In the genomic region with DNA sequence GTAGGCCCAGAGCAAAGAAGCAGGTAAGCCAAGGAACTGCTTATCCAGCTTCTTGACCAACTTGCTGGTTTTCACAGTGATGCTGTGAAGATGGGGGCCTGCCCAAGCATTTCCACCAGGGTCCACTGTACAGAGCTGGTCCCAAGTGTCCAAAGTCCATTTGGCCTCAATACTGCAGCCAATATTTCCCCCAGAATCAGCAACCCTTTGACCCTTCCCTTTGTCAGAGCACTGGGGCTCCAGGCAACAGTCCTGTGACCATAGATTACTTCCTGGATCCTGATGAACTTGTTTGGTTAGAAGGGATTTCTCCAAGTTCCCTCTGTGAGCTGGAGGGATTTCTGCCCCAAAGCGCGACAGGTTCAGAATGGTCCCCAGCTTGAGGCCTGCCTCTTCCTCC, we compare ENCODE assay signal across 33 cellular contexts. TPM values are rescaled to one million over a fixed set of nuclear protein-coding genes. Genes with fewer than 3 reads are reported as not detected.
"Had no signal": no experiment of that assay in that cellular context is flagged by ENCODE, and none has a peak within 500 bp of the region (broad histone marks: within the 10 kb centered on the region; RNA-seq: fewer than 3 reads in every experiment).

No MANE protein-coding gene starts in this region.

- H3K27ac Mint-ChIP-seq: activated CD4-positive, alpha-beta T cell treated with anti-CD3 and anti-CD28 coated beads, Interleukin-2, amount 10 ng/mL, durations not matched to agents 24 days and 14 days; activated T-helper 1 cell treated with anti-CD3 and anti-CD28 coated beads, Interleukin-12 subunit alpha, Interleukin-12 subunit beta, Interleukin-2, Interleukin-4 antibody, amounts not matched to agents 30 ng/mL and 10 ng/mL and 1 ng/mL, durations not matched to agents 14 hours and 24 hours and 36 hours; T-cell had no signal

- H3K27me3 ChIP-seq: brain microvascular endothelial cell, MG63, SJSA1 had no signal

- DNase-seq: activated CD4-positive, alpha-beta T cell treated with anti-CD3 and anti-CD28 coated beads, Interleukin-2, amount 10 ng/mL, durations not matched to agents 24 days and 14 days; activated CD4-positive, alpha-beta T cell treated with anti-CD3 and anti-CD28 coated beads, Interleukin-2, amount 50 U/mL, for 48 hours; activated CD4-positive, CD25-positive, alpha-beta regulatory T cell; activated effector memory CD4-positive, alpha-beta T cell treated with Interleukin-2 at 50 U/mL for 16 hours; activated naive CD4-positive, alpha-beta T cell treated with anti-CD3 and anti-CD28 coated beads, Interleukin-2, amount 50 U/mL, for 16 hours; activated naive CD8-positive, alpha-beta T cell treated with anti-CD3 and anti-CD28 coated beads for 36 hours; activated T-cell treated with anti-CD3 and anti-CD28 coated beads, Interleukin-2, amount 50 U/mL, for 1 hour; amniotic stem cell; aorta; brain microvascular endothelial cell; Kasumi-1; KG1; MG63; NCI-H1048; NCI-H146; NCI-H187; NCI-H2029 treated with DMSO at 0.1 percent for 48 hours; NCI-H2171 treated with DMSO at 0.1 percent for 48 hours; NCI-H2227 treated with DMSO at 0.1 percent for 48 hours; NCI-H446 treated with DMSO at 0.1 percent for 48 hours; NCI-H524; NCI-H69; SHP77 treated with DMSO at 0.1 percent for 48 hours; SK-N-SH; T-cell; T-helper 2 cell; T-helper 9 cell; WERI-Rb-1 had no signal

- H3K27me3 Mint-ChIP-seq: activated CD4-positive, alpha-beta T cell treated with anti-CD3 and anti-CD28 coated beads, Interleukin-2, amount 10 ng/mL, durations not matched to agents 24 days and 14 days; activated naive CD8-positive, alpha-beta T cell treated with anti-CD3 and anti-CD28 coated beads for 36 hours; central memory CD8-positive, alpha-beta T cell; T-cell had no signal

- H3K4me1 ChIP-seq: SJSA1 had no signal

- H3K9me3 ChIP-seq: MG63, SJSA1, SK-N-SH had no signal

- H3K9me3 Mint-ChIP-seq: activated CD4-positive, alpha-beta T cell treated with anti-CD3 and anti-CD28 coated beads, Interleukin-2, amount 10 ng/mL, durations not matched to agents 24 days and 14 days; activated naive CD8-positive, alpha-beta T cell treated with anti-CD3 and anti-CD28 coated beads for 36 hours; activated T-helper 1 cell treated with anti-CD3 and anti-CD28 coated beads, Interleukin-12 subunit alpha, Interleukin-12 subunit beta, Interleukin-2, Interleukin-4 antibody, amounts not matched to agents 30 ng/mL and 10 ng/mL and 1 ng/mL, durations not matched to agents 14 hours and 24 hours and 36 hours; central memory CD8-positive, alpha-beta T cell; T-cell had no signal

- H3K4me3 Mint-ChIP-seq: activated CD4-positive, alpha-beta T cell treated with anti-CD3 and anti-CD28 coated beads, Interleukin-2, amount 10 ng/mL, durations not matched to agents 24 days and 14 days; activated naive CD8-positive, alpha-beta T cell treated with anti-CD3 and anti-CD28 coated beads for 36 hours; activated T-helper 1 cell treated with anti-CD3 and anti-CD28 coated beads, Interleukin-12 subunit alpha, Interleukin-12 subunit beta, Interleukin-2, Interleukin-4 antibody, amounts not matched to agents 30 ng/mL and 10 ng/mL and 1 ng/mL, durations not matched to agents 14 hours and 24 hours and 36 hours; central memory CD8-positive, alpha-beta T cell; T-cell had no signal

- H3K4me3 ChIP-seq: MG63, SJSA1 had no signal

- H3K27ac ChIP-seq: brain microvascular endothelial cell, SJSA1, WERI-Rb-1 had no signal

- ATAC-seq: Panc1, T-cell had no signal

RNA-seq across cellular contexts. Expression of gene FAXDC2, which starts 26.3 kb away (rescaled TPM):
- total RNA-seq: activated CD4-positive, alpha-beta T cell treated with anti-CD3 and anti-CD28 coated beads, Interleukin-2, amount 10 ng/mL, durations not matched to agents 24 days and 14 days; activated CD8-positive, alpha-beta memory T cell treated with anti-CD3 and anti-CD28 coated beads for 36 hours; activated T-helper 1 cell treated with anti-CD3 and anti-CD28 coated beads, Interleukin-12 subunit alpha, Interleukin-12 subunit beta, Interleukin-2, Interleukin-4 antibody, amounts not matched to agents 30 ng/mL and 10 ng/mL and 1 ng/mL, durations not matched to agents 14 hours and 24 hours and 36 hours had no signal
